In the genomic region with DNA sequence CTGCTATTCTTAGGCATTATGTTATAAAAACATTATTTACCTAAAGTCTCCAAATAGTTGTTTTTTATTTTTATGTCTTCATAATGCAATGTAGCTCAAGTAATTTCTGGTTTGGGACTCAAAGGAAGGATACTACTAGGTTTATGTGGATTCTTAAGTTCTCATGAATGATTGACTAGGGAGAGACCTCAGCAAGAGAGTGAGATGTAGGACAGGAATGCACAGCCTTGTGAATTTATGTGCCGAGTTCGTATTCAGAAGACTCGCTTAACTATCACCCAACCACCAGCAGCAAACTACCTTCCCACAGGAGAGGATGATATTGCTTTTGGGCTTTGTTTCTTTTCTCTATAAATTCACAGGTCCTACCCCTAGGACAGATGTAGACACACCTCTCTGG, we compare ENCODE assay signal across 15 cellular contexts.
DNase-seq lines count a peak whose midpoint lies in the region; ATAC-seq and TF ChIP-seq lines count a peak whose summit lies in the region.
"Had no signal": no experiment of that assay in that cellular context is flagged by ENCODE, and none has a peak within 500 bp of the region (broad histone marks: within the 10 kb centered on the region; RNA-seq: fewer than 3 reads in every experiment).

No MANE protein-coding gene starts in this region.

- H3K27me3 Mint-ChIP-seq in mesothelial cell of epicardium (ENCODE audit: low read depth) = peaks cover 2% of the 10 kb centered on the region
- H3K27me3 Mint-ChIP-seq in CD8-positive, alpha-beta memory T cell = no peaks in the 10 kb centered on the region

- peaks cover 9% of the 10 kb centered on the region for H3K9me3 Mint-ChIP-seq in mesothelial cell of epicardium
- no peaks in the 10 kb centered on the region for H3K9me3 Mint-ChIP-seq in CD8-positive, alpha-beta memory T cell
- H3K9me3 Mint-ChIP-seq: HFFc6 had no signal

- H3K9me3 ChIP-seq in CD8-positive, alpha-beta memory T cell (ENCODE audit: low read length) = no peaks in the 10 kb centered on the region
- H3K9me3 ChIP-seq: BLaER1 had no signal

- no peak for TF ChIP-seq CTCF in mesothelial cell of epicardium (IDR thresholded peaks at IDR 0.05; ENCODE audit: unreplicated experiment)

- no peak for ATAC-seq in HG02623 (IDR thresholded peaks at IDR 0.05; ENCODE audit: unreplicated experiment)
- ATAC-seq: GM12878, K562 had no signal

- H3K27ac ChIP-seq in CD8-positive, alpha-beta memory T cell (ENCODE audit: low read depth, low read length) = no peak overlapping the region
- H3K27ac ChIP-seq: 22Rv1, BLaER1 had no signal

- H3K36me3 Mint-ChIP-seq in mesothelial cell of epicardium = peaks cover 4% of the 10 kb centered on the region
- no peaks in the 10 kb centered on the region for H3K36me3 Mint-ChIP-seq in CD8-positive, alpha-beta memory T cell

- peak overlapping the region; percentile 10 for H3K27ac Mint-ChIP-seq in mesothelial cell of epicardium
- H3K27ac Mint-ChIP-seq in CD8-positive, alpha-beta memory T cell = no peak overlapping the region
- H3K27ac Mint-ChIP-seq: HFFc6 had no signal

- H3K27me3 ChIP-seq in CD8-positive, alpha-beta memory T cell (ENCODE audit: insufficient read depth, low read length, poor library complexity, severe bottlenecking) = no peaks in the 10 kb centered on the region
- H3K27me3 ChIP-seq: BLaER1 had no signal

- H3K4me1 Mint-ChIP-seq in mesothelial cell of epicardium = peaks cover 27% of the 10 kb centered on the region
- H3K4me1 Mint-ChIP-seq in CD8-positive, alpha-beta memory T cell = peaks cover 0 to 9% (median 0%) of the 10 kb centered on the region in 3 donors

- POLR2A ChIA-PET in CD8-positive, alpha-beta memory T cell (lab: Charles Lee) = no interaction called here

- no peak overlapping the region for H3K4me3 Mint-ChIP-seq in mesothelial cell of epicardium
- H3K4me3 Mint-ChIP-seq in CD8-positive, alpha-beta memory T cell = no peak overlapping the region
- H3K4me3 Mint-ChIP-seq: HFFc6 had no signal

- no peaks in the 10 kb centered on the region for H3K4me1 ChIP-seq in CD8-positive, alpha-beta memory T cell (ENCODE audit: insufficient read depth, low read length)

- in situ Hi-C loops in ACHN (cut with HindIII; ENCODE audit: low pct_ligation_motif_present, low pct_unique_long_range_greater_than_20kb, low sequenced_read_pairs) = loop anchor here (25.0 kb wide), 1 partner anchor 753 kb away; no protein-coding TSS in a partner anchor

- no peak overlapping the region for H3K4me3 ChIP-seq in CD8-positive, alpha-beta memory T cell (ENCODE audit: low read length)
- H3K4me3 ChIP-seq: BLaER1, GM12878, K562 had no signal

- CTCF ChIA-PET in CD8-positive, alpha-beta memory T cell (lab: Charles Lee) = interaction anchor here (3.3 kb wide), 1 partner anchor 741 kb away, joined by 16 read pairs; no protein-coding TSS in a partner anchor

- DNase-seq in ACHN (peak; percentile 61), glomerular visceral epithelial cell (ENCODE audit: extremely low spot score) (peak; percentile 54), mesothelial cell of epicardium (ENCODE audit: low spot score in 2 of 2, unreplicated experiment in 2 of 2) (no peak), renal cortical epithelial cell (ENCODE audit: low read depth) (peak; percentile 75), GF-D8 (lab: John Stamatoyannopoulos, UW) (no peak)
- no peak for DNase-seq in CD8-positive, alpha-beta memory T cell
- DNase-seq: AML-193, Calu3, HCEC 1CT, HFFc6 had no signal

- H3K36me3 ChIP-seq in CD8-positive, alpha-beta memory T cell (ENCODE audit: insufficient read depth, low read length) = no peaks in the 10 kb centered on the region
- H3K36me3 ChIP-seq: BLaER1 had no signal

Comparison
In these comparisons a context has a peak if more than half of its experiments do, and no peak if none do; other contexts are left out.
1. DNase-seq: peak in ACHN (single experiment), glomerular visceral epithelial cell (single experiment) and renal cortical epithelial cell (single experiment); none in mesothelial cell of epicardium (0 of 2), CD8-positive, alpha-beta memory T cell (0 of 5) and GF-D8 (single experiment).